Comparison of ENCODE assay signal across 13 cellular contexts in genomic region chr10:97336446-97336845, GRCh38. TPM values are rescaled to one million over a fixed set of nuclear protein-coding genes. Genes with fewer than 3 reads are reported as not detected.
DNase-seq lines count a peak whose midpoint lies in the region; ATAC-seq, FAIRE-seq and TF ChIP-seq lines count a peak whose summit lies in the region.
"Had no signal": no experiment of that assay in that cellular context is flagged by ENCODE, and none has a peak within 500 bp of the region (broad histone marks: within the 10 kb centered on the region; RNA-seq: fewer than 3 reads in every experiment).

No MANE protein-coding gene starts in this region.

- POLR2A ChIA-PET in K562 (lab: Yijun Ruan, JAX), result no interaction called here

- intact Hi-C loops in left ventricle myocardium inferior (cut with micrococcal nuclease), result no loop called here
- intact Hi-C loops in K562 (cut with micrococcal nuclease), result no loop called here
- intact Hi-C loops in vagina (cut with DNase I), result no loop called here

- H3K27me3 ChIP-seq in left ventricle myocardium inferior (ENCODE audit: low read depth) (no peaks in the 10 kb centered on the region), right atrium auricular region (no peaks in the 10 kb centered on the region), K562 (ENCODE audit: control insufficient read depth in 2 of 2, insufficient read depth in 2 of 2, low read length in 2 of 2) (no peaks in the 10 kb centered on the region), layer of hippocampus (ENCODE audit: control insufficient read depth, insufficient read depth, low read length) (no peaks in the 10 kb centered on the region), vagina (no peaks in the 10 kb centered on the region)
- H3K27me3 ChIP-seq: cardiac muscle cell had no signal

- H3K36me3 ChIP-seq in left ventricle myocardium inferior (no peaks in the 10 kb centered on the region), right atrium auricular region (no peaks in the 10 kb centered on the region), K562 (ENCODE audit: control insufficient read depth, insufficient read depth, low read length) (peaks cover 11% of the 10 kb centered on the region; the same call in 1 of the 3 replicates), vagina (no peaks in the 10 kb centered on the region)
- H3K36me3 ChIP-seq: cardiac muscle cell had no signal

- no peak for TF ChIP-seq RAD21 in K562 (CRISPR knock-in tag; conservative IDR thresholded peaks at IDR 0.05 in 1 of 2, IDR thresholded peaks at IDR 0.05 in 1 of 2)

- H3K27ac ChIP-seq in left ventricle myocardium inferior (replicated peaks) (peak overlapping the region; percentile 69), right atrium auricular region (peak overlapping the region in 1 of 2 donors; percentile 11), K562 (ENCODE audit: extremely low read depth, low read depth, low read length) (no peak overlapping the region), layer of hippocampus (ENCODE audit: low read depth, low read length) (peak overlapping the region; percentile 6), vagina (peak overlapping the region; percentile 61)
- H3K27ac ChIP-seq: cardiac muscle cell had no signal

- no peaks in the 10 kb centered on the region for H4K20me1 ChIP-seq in K562 (replicated peaks; ENCODE audit: control insufficient read depth, insufficient read depth, low read length)

- TF ChIP-seq CTCF in left ventricle myocardium inferior (IDR thresholded peaks at IDR 0.05; ENCODE audit: borderline replicate concordance) (no peak), right atrium auricular region (IDR thresholded peaks at IDR 0.05) (no peak), K562 (IDR thresholded peaks at IDR 0.05 in 2 of 3, conservative IDR thresholded peaks at IDR 0.05 in 1 of 3; ENCODE audit: insufficient read depth in 2 of 3, low read depth in 1 of 3, low read length in 3 of 3) (no peak), vagina (IDR thresholded peaks at IDR 0.05) (no peak)

- DNase-seq in left ventricle myocardium inferior, result no peak
- DNase-seq in right atrium auricular region (ENCODE audit: low spot score), result no peak
- DNase-seq in K562 (ENCODE audit: extremely low read depth in 1 of 4, low spot score in 3 of 4), result no peak
- no peak for DNase-seq in vagina (ENCODE audit: extremely low spot score in 2 of 2)
- DNase-seq: activated CD8-positive, alpha-beta memory T cell treated with anti-CD3 and anti-CD28 coated beads, Interleukin-2, amount 50 U/mL, for 4 hours; left ventricle myocardium superior; Right ventricle myocardium superior; stimulated activated CD4-positive, alpha-beta T cell treated with anti-CD3 and anti-CD28 coated beads, Interleukin-4, amount 100 ng/mL, for 4 hours had no signal

- ATAC-seq in K562 (no peak), GM18858 (IDR thresholded peaks at IDR 0.05; ENCODE audit: unreplicated experiment) (no peak), HG03571 (IDR thresholded peaks at IDR 0.05; ENCODE audit: unreplicated experiment) (no peak), HG02588 (IDR thresholded peaks at IDR 0.05; ENCODE audit: unreplicated experiment) (no peak)
- ATAC-seq: left ventricle myocardium superior had no signal

- TF ChIP-seq EP300 in K562 (IDR thresholded peaks at IDR 0.05; ENCODE audit: low read length), result no peak

- H3K9me3 ChIP-seq in left ventricle myocardium inferior (replicated peaks), result no peaks in the 10 kb centered on the region
- no peaks in the 10 kb centered on the region for H3K9me3 ChIP-seq in right atrium auricular region
- H3K9me3 ChIP-seq in K562 (replicated peaks; ENCODE audit: control insufficient read depth, insufficient read depth, low read depth, low read length), result no peaks in the 10 kb centered on the region
- H3K9me3 ChIP-seq in vagina, result no peaks in the 10 kb centered on the region

- peak overlapping the region; percentile 17; the same call in 1 of the 2 replicates for H2AFZ ChIP-seq in K562 (ENCODE audit: low read depth, low read length)

- TF ChIP-seq POLR2A in K562 (conservative IDR thresholded peaks at IDR 0.05), result no peak
- no peak for TF ChIP-seq POLR2A in vagina (IDR thresholded peaks at IDR 0.05)

- no peaks in the 10 kb centered on the region for H3K9me1 ChIP-seq in K562 (ENCODE audit: control insufficient read depth, insufficient read depth, low read length)

- no peak for FAIRE-seq in K562 (lab: Jason Lieb, UNC)

- H3K4me1 ChIP-seq in left ventricle myocardium inferior, result peaks cover 62% of the 10 kb centered on the region
- H3K4me1 ChIP-seq in right atrium auricular region, result peaks cover 3 to 42% of the 10 kb centered on the region in 2 donors
- peaks cover 3 to 22% of the 10 kb centered on the region in 2 experiments; a peak in 4 of 5 replicates for H3K4me1 ChIP-seq in K562 (replicated peaks in 1 of 2; ENCODE audit: control insufficient read depth in 2 of 2, insufficient read depth in 2 of 2, low read length in 2 of 2)
- peaks cover 50% of the 10 kb centered on the region for H3K4me1 ChIP-seq in vagina

- no TSS peak for BruUV-seq in K562 (replicated peaks; lab: Mats Ljungman, UMichigan)

- H3K9ac ChIP-seq in K562 (ENCODE audit: insufficient read depth in 1 of 2, low read depth in 2 of 2, low read length in 2 of 2), result no peak overlapping the region

- no peak overlapping the region for H3K4me3 ChIP-seq in left ventricle myocardium inferior
- H3K4me3 ChIP-seq in right atrium auricular region, result no peak overlapping the region
- H3K4me3 ChIP-seq in K562, result no peak overlapping the region
- no peak overlapping the region for H3K4me3 ChIP-seq in vagina
- H3K4me3 ChIP-seq: cardiac muscle cell had no signal

- in situ Hi-C loops in K562 (cut with MboI), result no loop called here

- WGBS in K562 (ENCODE audit: insufficient coverage, low coverage, missing lambda C conversion rate), result 71% methylated on average over 5 of the region's 5 CpGs

- no peak overlapping the region for H3K4me2 ChIP-seq in K562 (ENCODE audit: insufficient read depth, low read length)

- CTCF ChIA-PET in K562 (lab: Yijun Ruan, JAX; ENCODE audit: low intra/inter-chr PET ratio), result interaction anchor here (0.7 kb wide), 1 partner anchor 184 kb away, joined by 3 read pairs; no protein-coding TSS in a partner anchor

- H3K79me2 ChIP-seq in K562 (ENCODE audit: control insufficient read depth, insufficient read depth, low read length), result peaks cover 27% of the 10 kb centered on the region

RNA-seq across cellular contexts. Expression of gene FRAT2, which starts 1.9 kb away (rescaled TPM):
- total RNA-seq in left ventricle myocardium inferior (5.9 TPM), right atrium auricular region (1 to 10 TPM; 5.9 to 8.7 TPM), K562 (2014; rRNA removed) (29.1 and 29.6 TPM in 2 replicates), K562 (2014; rRNA removed; fragmentation: Illumina TruSeq; extraction: Trizol) (19.5 and 24.2 TPM in 2 replicates), K562 (2015; rRNA removed; fragmentation: Illumina TruSeq; extraction: Trizol) (18.1 and 19.1 TPM in 2 replicates), K562 (2021) (27.2 and 31.7 TPM in 2 replicates), vagina (8.6 TPM)
- total RNA-seq in K562 (2011; cell fraction: chromatin; rRNA removed; ENCODE audit: low replicate concordance), result 5.7 and 5.9 TPM in 2 replicates
- total RNA-seq in K562 (2011; cell fraction: nucleolus; rRNA removed), result 8.5 and 8.7 TPM in 2 replicates
- 7.8 and 7.9 TPM in 2 replicates for total RNA-seq in K562 (2011; cell fraction: nucleoplasm; rRNA removed)
- polyA plus RNA-seq in K562 (2011; rRNA removed) (9.9 and 14.1 TPM in 2 replicates), K562 (2014; fragmentation: Illumina TruSeq; extraction: Trizol) (22.6 and 24.5 TPM in 2 replicates), K562 (2014; fragmentation: Nextera tagmentation; extraction: Ambion mirVana) (1 to 10 TPM; 4.3 to 5.3 TPM), K562 (2014; rRNA removed) (26.2 and 27.0 TPM in 2 replicates)
- polyA plus RNA-seq in K562 (2011; cell fraction: cytosol; rRNA removed), result 13.8 and 18.7 TPM in 2 replicates
- 7.4 and 7.5 TPM in 2 replicates for polyA plus RNA-seq in K562 (2011; cell fraction: nucleus; rRNA removed)
- 11.5 and 14.1 TPM in 2 replicates for polyA plus RNA-seq in K562 (2012)
- polyA minus RNA-seq in K562 (2011; rRNA and poly(A)+ RNA removed), result 9.1 and 9.8 TPM in 2 replicates
- 5.7 and 5.9 TPM in 2 replicates for polyA minus RNA-seq in K562 (2011; cell fraction: cytosol; rRNA and poly(A)+ RNA removed)
- polyA minus RNA-seq in K562 (2011; cell fraction: nucleus; rRNA and poly(A)+ RNA removed), result 3.4 and 5.4 TPM in 2 replicates

RNA-seq across cellular contexts. Expression of gene FRAT1, which starts 17.4 kb away (rescaled TPM):
- 4.2 TPM for total RNA-seq in left ventricle myocardium inferior
- total RNA-seq in right atrium auricular region, result 1 to 10 TPM; 3.1 to 3.3 TPM
- total RNA-seq in K562 (2011; cell fraction: chromatin; rRNA removed; ENCODE audit: low replicate concordance), result 1.5 and 3.3 TPM in 2 replicates
- total RNA-seq in K562 (2011; cell fraction: nucleolus; rRNA removed), result 3.5 and 5.1 TPM in 2 replicates
- 2.3 and 2.4 TPM in 2 replicates for total RNA-seq in K562 (2011; cell fraction: nucleoplasm; rRNA removed)
- total RNA-seq in K562 (2014; rRNA removed), result 2.4 and 2.7 TPM in 2 replicates
- 1.4 and 1.7 TPM in 2 replicates for total RNA-seq in K562 (2014; rRNA removed; fragmentation: Illumina TruSeq; extraction: Trizol)
- total RNA-seq in K562 (2015; rRNA removed; fragmentation: Illumina TruSeq; extraction: Trizol), result 1.4 and 1.6 TPM in 2 replicates
- 4.6 and 4.7 TPM in 2 replicates for total RNA-seq in K562 (2021)
- polyA plus RNA-seq in K562 (2011; rRNA removed), result 1.2 and 1.3 TPM in 2 replicates
- polyA plus RNA-seq in K562 (2011; cell fraction: cytosol; rRNA removed), result 1.0 and 2.9 TPM in 2 replicates
- 2.0 and 2.1 TPM in 2 replicates for polyA plus RNA-seq in K562 (2011; cell fraction: nucleus; rRNA removed)
- 2.8 and 3.2 TPM in 2 replicates for polyA plus RNA-seq in K562 (2012)
- 0.67 and 1.7 TPM in 2 replicates for polyA plus RNA-seq in K562 (2014; fragmentation: Illumina TruSeq; extraction: Trizol)
- polyA plus RNA-seq in K562 (2014; fragmentation: Nextera tagmentation; extraction: Ambion mirVana), result under 1 TPM; 0.11 to 0.17 TPM
- polyA plus RNA-seq in K562 (2014; rRNA removed), result 2.3 and 2.4 TPM in 2 replicates
- polyA minus RNA-seq in K562 (2011; rRNA and poly(A)+ RNA removed), result 1.6 and 2.6 TPM in 2 replicates
- polyA minus RNA-seq in K562 (2011; cell fraction: cytosol; rRNA and poly(A)+ RNA removed), result 3.1 and 3.4 TPM in 2 replicates
- polyA minus RNA-seq in K562 (2011; cell fraction: nucleus; rRNA and poly(A)+ RNA removed), result 3.8 and 5.1 TPM in 2 replicates
- 4.4 TPM for total RNA-seq in vagina

RNA-seq across cellular contexts. Expression of gene ARHGAP19, which starts 44.0 kb away (rescaled TPM):
- 4.2 TPM for total RNA-seq in left ventricle myocardium inferior
- total RNA-seq in right atrium auricular region, result 1 to 10 TPM; 3.9 to 5.0 TPM
- 17.6 and 33.2 TPM in 2 replicates for total RNA-seq in K562 (2011; cell fraction: chromatin; rRNA removed; ENCODE audit: low replicate concordance)
- total RNA-seq in K562 (2011; cell fraction: nucleolus; rRNA removed), result 11.2 and 15.7 TPM in 2 replicates
- total RNA-seq in K562 (2011; cell fraction: nucleoplasm; rRNA removed), result 26.4 and 33.4 TPM in 2 replicates
- total RNA-seq in K562 (2014; rRNA removed), result 14.4 and 14.9 TPM in 2 replicates
- total RNA-seq in K562 (2014; rRNA removed; fragmentation: Illumina TruSeq; extraction: Trizol), result 28.1 and 31.6 TPM in 2 replicates
- total RNA-seq in K562 (2015; rRNA removed; fragmentation: Illumina TruSeq; extraction: Trizol), result 20.0 and 20.7 TPM in 2 replicates
- 23.2 and 27.5 TPM in 2 replicates for total RNA-seq in K562 (2021)
- polyA plus RNA-seq in K562 (2011; rRNA removed), result 49.5 and 50.2 TPM in 2 replicates
- polyA plus RNA-seq in K562 (2011; cell fraction: cytosol; rRNA removed), result 10.7 and 25.6 TPM in 2 replicates
- 25.2 and 45.5 TPM in 2 replicates for polyA plus RNA-seq in K562 (2011; cell fraction: nucleus; rRNA removed)
- polyA plus RNA-seq in K562 (2012), result 13.6 and 20.7 TPM in 2 replicates
- 21.1 and 26.8 TPM in 2 replicates for polyA plus RNA-seq in K562 (2014; fragmentation: Illumina TruSeq; extraction: Trizol)
- 10 to 100 TPM; 14.8 to 27.4 TPM for polyA plus RNA-seq in K562 (2014; fragmentation: Nextera tagmentation; extraction: Ambion mirVana)
- polyA plus RNA-seq in K562 (2014; rRNA removed), result 19.8 and 20.1 TPM in 2 replicates
- 36.4 and 39.9 TPM in 2 replicates for polyA minus RNA-seq in K562 (2011; rRNA and poly(A)+ RNA removed)
- polyA minus RNA-seq in K562 (2011; cell fraction: cytosol; rRNA and poly(A)+ RNA removed), result 18.9 and 23.6 TPM in 2 replicates
- polyA minus RNA-seq in K562 (2011; cell fraction: nucleus; rRNA and poly(A)+ RNA removed), result 7.1 and 17.2 TPM in 2 replicates
- 3.9 TPM for total RNA-seq in vagina
